In the genomic region with DNA sequence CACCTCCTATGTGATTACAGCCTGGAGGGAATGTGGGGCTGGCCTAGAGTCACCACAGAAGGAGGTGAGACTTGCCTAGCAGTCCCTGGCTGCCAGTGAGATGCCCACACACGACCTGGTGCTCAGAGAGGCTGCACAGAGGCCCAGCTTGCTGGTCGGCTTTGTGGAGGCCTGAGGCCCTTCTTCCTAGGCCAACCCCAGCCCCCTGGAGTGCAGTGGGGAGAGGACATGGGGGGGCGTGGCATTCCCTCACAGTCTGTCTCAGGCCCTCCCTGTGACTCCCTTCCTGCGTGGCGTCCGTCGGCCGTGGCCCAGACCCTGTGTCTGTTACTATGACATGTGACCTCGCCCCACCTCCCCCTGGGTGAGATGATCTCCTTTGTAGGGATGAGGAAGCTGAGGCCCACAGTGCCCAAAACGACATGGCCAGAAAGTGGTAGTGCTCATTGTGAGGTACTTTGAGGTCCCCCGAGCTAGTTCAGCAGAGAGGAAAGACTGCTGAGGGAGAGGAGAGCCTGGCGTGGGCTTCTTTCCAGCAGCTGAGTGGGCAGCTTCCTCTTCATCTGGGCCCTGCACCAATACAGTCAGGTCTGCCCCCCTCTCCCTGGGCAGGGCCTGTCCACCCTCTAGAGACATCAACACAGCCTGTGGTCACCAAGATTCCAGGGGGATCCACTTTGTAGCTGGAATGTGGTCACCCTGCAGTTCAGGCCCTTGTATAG, we compare ENCODE assay signal across 13 cellular contexts. TPM values are rescaled to one million over a fixed set of nuclear protein-coding genes. Genes with fewer than 3 reads are reported as not detected.
DNase-seq lines count a peak whose midpoint lies in the region; ATAC-seq and TF ChIP-seq lines count a peak whose summit lies in the region.
"Had no signal": no experiment of that assay in that cellular context is flagged by ENCODE, and none has a peak within 500 bp of the region (broad histone marks: within the 10 kb centered on the region; RNA-seq: fewer than 3 reads in every experiment).

No MANE protein-coding gene starts in this region.

- TF ChIP-seq CTCF in VCaP (conservative IDR thresholded peaks at IDR 0.05), result no peak
- TF ChIP-seq CTCF in hepatocyte (IDR thresholded peaks at IDR 0.05; ENCODE audit: poor library complexity), result no peak
- no peak for TF ChIP-seq CTCF in stomach (IDR thresholded peaks at IDR 0.05)

- H3K9me3 ChIP-seq in hepatocyte (ENCODE audit: low read depth), result no peaks in the 10 kb centered on the region
- no peaks in the 10 kb centered on the region for H3K9me3 ChIP-seq in stomach

- H3K27ac ChIP-seq in VCaP, result peak overlapping the region; percentile 65
- H3K27ac ChIP-seq in hepatocyte, result peak overlapping the region; percentile 74
- peak overlapping the region in 3 of 5 donors; percentile 16 to 57 (median 46) for H3K27ac ChIP-seq in stomach

- TF ChIP-seq EP300 in stomach (IDR thresholded peaks at IDR 0.05), result no peak

- no peaks in the 10 kb centered on the region for H3K9me2 ChIP-seq in hepatocyte (replicated peaks; ENCODE audit: insufficient read depth)

- no peak for TF ChIP-seq POLR2A in stomach (IDR thresholded peaks at IDR 0.05)

- H2AFZ ChIP-seq in hepatocyte, result no peak overlapping the region

- no peaks in the 10 kb centered on the region for H3K27me3 ChIP-seq in hepatocyte
- no peaks in the 10 kb centered on the region for H3K27me3 ChIP-seq in stomach

- 71% methylated on average over 12 of the region's 12 CpGs for WGBS in hepatocyte (ENCODE audit: low lambda C conversion rate, missing lambda C conversion rate)
- 62 to 72% (median 67%) methylated on average over 12 of the region's 12 CpGs for WGBS in stomach, 5 donors

- no peaks in the 10 kb centered on the region for H3K36me3 ChIP-seq in hepatocyte (replicated peaks; ENCODE audit: insufficient read depth, low read depth)
- no peaks in the 10 kb centered on the region for H3K36me3 ChIP-seq in stomach

- no peaks in the 10 kb centered on the region for H4K20me1 ChIP-seq in hepatocyte (ENCODE audit: insufficient read depth, poor library complexity, severe bottlenecking)

- H3K4me2 ChIP-seq in hepatocyte, result no peak overlapping the region

- DNase-seq in GDM1 (lab: John Stamatoyannopoulos, UW) (peak; percentile 33), hepatocyte (ENCODE audit: low spot score) (no peak), stomach (no peak), NCI-H2029 treated with DMSO at 0.1 percent for 48 hours (lab: John Stamatoyannopoulos, UW) (no peak)
- DNase-seq in effector CD4-positive, alpha-beta T cell, result no peak
- no peak for DNase-seq in stimulated activated CD4-positive, alpha-beta T cell treated with anti-CD3 and anti-CD28 coated beads, Interleukin-1b, Interleukin-23, amount 100 ng/mL, for 48 hours
- DNase-seq: activated CD4-positive, CD25-positive, alpha-beta regulatory T cell; activated effector memory CD4-positive, alpha-beta T cell treated with Interleukin-2 at 50 U/mL for 16 hours; Calu3; NCI-H446 treated with DMSO at 0.1 percent for 48 hours had no signal

- H3K4me3 ChIP-seq in hepatocyte (no peak overlapping the region), stomach (no peak overlapping the region)

- H3K4me1 ChIP-seq in hepatocyte (ENCODE audit: insufficient read depth), result peaks cover 68% of the 10 kb centered on the region
- peaks cover 40 to 70% (median 63%) of the 10 kb centered on the region in 4 donors for H3K4me1 ChIP-seq in stomach

- ATAC-seq in GM18517 (IDR thresholded peaks at IDR 0.05; ENCODE audit: unreplicated experiment), result no peak
- ATAC-seq: left lobe of liver had no signal

- intact Hi-C loops in stomach (cut with DNase I; ENCODE audit: low total_unique reads), result no loop called here

- peaks cover 45% of the 10 kb centered on the region for H3K79me2 ChIP-seq in hepatocyte

RNA-seq across cellular contexts. Expression of gene UNC5B, which starts 29.7 kb away (rescaled TPM):
- 12.4 and 15.5 TPM in 2 replicates for total RNA-seq in hepatocyte
- 10.9 and 12.7 TPM in 2 replicates for polyA plus RNA-seq in hepatocyte
- total RNA-seq in stomach, result 10 to 100 TPM in 2 of 5 donors, 1 to 10 TPM in 3; 5.5 to 42.9 (median 9.4) TPM
- polyA plus RNA-seq in stomach, result 1 to 10 TPM; 1.4 to 3.9 (median 2.0) TPM
